ENCODE assay signal across 1 cellular context in genomic region chr19:18167975-18168645, GRCh38.
TF ChIP-seq lines count a peak whose summit lies in the region.

No MANE protein-coding gene starts in this region.

TF ChIP-seq in GM23338, 12 proteins besides CTCF, POLR2A, EP300 and RAD21 (continued from another document):
- TF ChIP-seq, protein P1, sequence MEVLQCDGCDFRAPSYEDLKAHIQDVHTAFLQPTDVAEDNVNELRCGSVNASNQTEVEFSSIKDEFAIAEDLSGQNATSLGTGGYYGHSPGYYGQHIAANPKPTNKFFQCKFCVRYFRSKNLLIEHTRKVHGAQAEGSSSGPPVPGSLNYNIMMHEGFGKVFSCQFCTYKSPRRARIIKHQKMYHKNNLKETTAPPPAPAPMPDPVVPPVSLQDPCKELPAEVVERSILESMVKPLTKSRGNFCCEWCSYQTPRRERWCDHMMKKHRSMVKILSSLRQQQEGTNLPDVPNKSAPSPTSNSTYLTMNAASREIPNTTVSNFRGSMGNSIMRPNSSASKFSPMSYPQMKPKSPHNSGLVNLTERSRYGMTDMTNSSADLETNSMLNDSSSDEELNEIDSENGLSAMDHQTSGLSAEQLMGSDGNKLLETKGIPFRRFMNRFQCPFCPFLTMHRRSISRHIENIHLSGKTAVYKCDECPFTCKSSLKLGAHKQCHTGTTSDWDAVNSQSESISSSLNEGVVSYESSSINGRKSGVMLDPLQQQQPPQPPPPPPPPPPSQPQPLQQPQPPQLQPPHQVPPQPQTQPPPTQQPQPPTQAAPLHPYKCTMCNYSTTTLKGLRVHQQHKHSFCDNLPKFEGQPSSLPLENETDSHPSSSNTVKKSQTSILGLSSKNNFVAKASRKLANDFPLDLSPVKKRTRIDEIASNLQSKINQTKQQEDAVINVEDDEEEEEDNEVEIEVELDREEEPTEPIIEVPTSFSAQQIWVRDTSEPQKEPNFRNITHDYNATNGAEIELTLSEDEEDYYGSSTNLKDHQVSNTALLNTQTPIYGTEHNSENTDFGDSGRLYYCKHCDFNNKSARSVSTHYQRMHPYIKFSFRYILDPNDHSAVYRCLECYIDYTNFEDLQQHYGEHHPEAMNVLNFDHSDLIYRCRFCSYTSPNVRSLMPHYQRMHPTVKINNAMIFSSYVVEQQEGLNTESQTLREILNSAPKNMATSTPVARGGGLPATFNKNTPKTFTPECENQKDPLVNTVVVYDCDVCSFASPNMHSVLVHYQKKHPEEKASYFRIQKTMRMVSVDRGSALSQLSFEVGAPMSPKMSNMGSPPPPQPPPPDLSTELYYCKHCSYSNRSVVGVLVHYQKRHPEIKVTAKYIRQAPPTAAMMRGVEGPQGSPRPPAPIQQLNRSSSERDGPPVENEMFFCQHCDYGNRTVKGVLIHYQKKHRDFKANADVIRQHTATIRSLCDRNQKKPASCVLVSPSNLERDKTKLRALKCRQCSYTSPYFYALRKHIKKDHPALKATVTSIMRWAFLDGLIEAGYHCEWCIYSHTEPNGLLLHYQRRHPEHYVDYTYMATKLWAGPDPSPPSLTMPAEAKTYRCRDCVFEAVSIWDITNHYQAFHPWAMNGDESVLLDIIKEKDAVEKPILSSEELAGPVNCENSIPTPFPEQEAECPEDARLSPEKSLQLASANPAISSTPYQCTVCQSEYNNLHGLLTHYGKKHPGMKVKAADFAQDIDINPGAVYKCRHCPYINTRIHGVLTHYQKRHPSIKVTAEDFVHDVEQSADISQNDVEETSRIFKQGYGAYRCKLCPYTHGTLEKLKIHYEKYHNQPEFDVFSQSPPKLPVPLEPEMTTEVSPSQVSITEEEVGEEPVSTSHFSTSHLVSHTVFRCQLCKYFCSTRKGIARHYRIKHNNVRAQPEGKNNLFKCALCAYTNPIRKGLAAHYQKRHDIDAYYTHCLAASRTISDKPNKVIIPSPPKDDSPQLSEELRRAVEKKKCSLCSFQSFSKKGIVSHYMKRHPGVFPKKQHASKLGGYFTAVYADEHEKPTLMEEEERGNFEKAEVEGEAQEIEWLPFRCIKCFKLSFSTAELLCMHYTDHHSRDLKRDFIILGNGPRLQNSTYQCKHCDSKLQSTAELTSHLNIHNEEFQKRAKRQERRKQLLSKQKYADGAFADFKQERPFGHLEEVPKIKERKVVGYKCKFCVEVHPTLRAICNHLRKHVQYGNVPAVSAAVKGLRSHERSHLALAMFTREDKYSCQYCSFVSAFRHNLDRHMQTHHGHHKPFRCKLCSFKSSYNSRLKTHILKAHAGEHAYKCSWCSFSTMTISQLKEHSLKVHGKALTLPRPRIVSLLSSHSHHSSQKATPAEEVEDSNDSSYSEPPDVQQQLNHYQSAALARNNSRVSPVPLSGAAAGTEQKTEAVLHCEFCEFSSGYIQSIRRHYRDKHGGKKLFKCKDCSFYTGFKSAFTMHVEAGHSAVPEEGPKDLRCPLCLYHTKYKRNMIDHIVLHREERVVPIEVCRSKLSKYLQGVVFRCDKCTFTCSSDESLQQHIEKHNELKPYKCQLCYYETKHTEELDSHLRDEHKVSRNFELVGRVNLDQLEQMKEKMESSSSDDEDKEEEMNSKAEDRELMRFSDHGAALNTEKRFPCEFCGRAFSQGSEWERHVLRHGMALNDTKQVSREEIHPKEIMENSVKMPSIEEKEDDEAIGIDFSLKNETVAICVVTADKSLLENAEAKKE (CRISPR knock-in tag; IDR thresholded peaks at IDR 0.05), result no peak
- TF ChIP-seq, protein P2, sequence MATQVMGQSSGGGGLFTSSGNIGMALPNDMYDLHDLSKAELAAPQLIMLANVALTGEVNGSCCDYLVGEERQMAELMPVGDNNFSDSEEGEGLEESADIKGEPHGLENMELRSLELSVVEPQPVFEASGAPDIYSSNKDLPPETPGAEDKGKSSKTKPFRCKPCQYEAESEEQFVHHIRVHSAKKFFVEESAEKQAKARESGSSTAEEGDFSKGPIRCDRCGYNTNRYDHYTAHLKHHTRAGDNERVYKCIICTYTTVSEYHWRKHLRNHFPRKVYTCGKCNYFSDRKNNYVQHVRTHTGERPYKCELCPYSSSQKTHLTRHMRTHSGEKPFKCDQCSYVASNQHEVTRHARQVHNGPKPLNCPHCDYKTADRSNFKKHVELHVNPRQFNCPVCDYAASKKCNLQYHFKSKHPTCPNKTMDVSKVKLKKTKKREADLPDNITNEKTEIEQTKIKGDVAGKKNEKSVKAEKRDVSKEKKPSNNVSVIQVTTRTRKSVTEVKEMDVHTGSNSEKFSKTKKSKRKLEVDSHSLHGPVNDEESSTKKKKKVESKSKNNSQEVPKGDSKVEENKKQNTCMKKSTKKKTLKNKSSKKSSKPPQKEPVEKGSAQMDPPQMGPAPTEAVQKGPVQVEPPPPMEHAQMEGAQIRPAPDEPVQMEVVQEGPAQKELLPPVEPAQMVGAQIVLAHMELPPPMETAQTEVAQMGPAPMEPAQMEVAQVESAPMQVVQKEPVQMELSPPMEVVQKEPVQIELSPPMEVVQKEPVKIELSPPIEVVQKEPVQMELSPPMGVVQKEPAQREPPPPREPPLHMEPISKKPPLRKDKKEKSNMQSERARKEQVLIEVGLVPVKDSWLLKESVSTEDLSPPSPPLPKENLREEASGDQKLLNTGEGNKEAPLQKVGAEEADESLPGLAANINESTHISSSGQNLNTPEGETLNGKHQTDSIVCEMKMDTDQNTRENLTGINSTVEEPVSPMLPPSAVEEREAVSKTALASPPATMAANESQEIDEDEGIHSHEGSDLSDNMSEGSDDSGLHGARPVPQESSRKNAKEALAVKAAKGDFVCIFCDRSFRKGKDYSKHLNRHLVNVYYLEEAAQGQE (IDR thresholded peaks at IDR 0.05; ENCODE audit: unreplicated experiment), result no peak
- no peak for TF ChIP-seq STAT1 (IDR thresholded peaks at IDR 0.05; ENCODE audit: unreplicated experiment)
- no peak for TF ChIP-seq POLR2AphosphoS5 (IDR thresholded peaks at IDR 0.05; ENCODE audit: low read depth)
- no peak for TF ChIP-seq CREB1 (CRISPR knock-in tag; IDR thresholded peaks at IDR 0.05; ENCODE audit: low read depth)
- TF ChIP-seq EZH2phosphoT487 (IDR thresholded peaks at IDR 0.05; ENCODE audit: unreplicated experiment), result no peak
- TF ChIP-seq ZNF331 (CRISPR knock-in tag; IDR thresholded peaks at IDR 0.05; ENCODE audit: low read depth), result no peak
- TF ChIP-seq ETS1 (IDR thresholded peaks at IDR 0.05), result no peak
- TF ChIP-seq JUNB (IDR thresholded peaks at IDR 0.05; ENCODE audit: unreplicated experiment), result no peak
- TF ChIP-seq EZH2 (IDR thresholded peaks at IDR 0.05; ENCODE audit: low read depth, unreplicated experiment), result no peak
